ENCODE assay signal across 12 cellular contexts in genomic region chr7:12062062-12062461, GRCh38.
DNase-seq lines count a peak whose midpoint lies in the region; ATAC-seq and TF ChIP-seq lines count a peak whose summit lies in the region.
"Had no signal": no experiment of that assay in that cellular context is flagged by ENCODE, and none has a peak within 500 bp of the region (broad histone marks: within the 10 kb centered on the region; RNA-seq: fewer than 3 reads in every experiment).

No MANE protein-coding gene starts in this region.

- no peak overlapping the region for H3K4me3 Mint-ChIP-seq in naive thymus-derived CD8-positive, alpha-beta T cell
- no peak overlapping the region for H3K4me3 Mint-ChIP-seq in activated T-cell treated with anti-CD3 and anti-CD28 coated beads, Interleukin-2, amount 50 U/mL, for 24 hours

- peaks cover 0 to 2% (median 0%) of the 10 kb centered on the region in 4 donors for H3K4me1 Mint-ChIP-seq in naive thymus-derived CD8-positive, alpha-beta T cell
- peaks cover 15% of the 10 kb centered on the region for H3K4me1 Mint-ChIP-seq in activated T-cell treated with anti-CD3 and anti-CD28 coated beads, Interleukin-2, amount 50 U/mL, for 24 hours (ENCODE audit: low read depth)

- H3K9me3 Mint-ChIP-seq in naive thymus-derived CD8-positive, alpha-beta T cell: peaks cover 5 to 14% (median 9%) of the 10 kb centered on the region in 9 donors
- peaks cover 4% of the 10 kb centered on the region for H3K9me3 Mint-ChIP-seq in activated T-cell treated with anti-CD3 and anti-CD28 coated beads, Interleukin-2, amount 50 U/mL, for 24 hours

- no peak overlapping the region for H3K4me3 ChIP-seq in epithelial cell of esophagus (ENCODE audit: low read length)
- H3K4me3 ChIP-seq: gastroesophageal sphincter had no signal

- H3K27me3 Mint-ChIP-seq in naive thymus-derived CD8-positive, alpha-beta T cell: peaks cover 0 to 12% (median 6%) of the 10 kb centered on the region in 5 donors
- no peaks in the 10 kb centered on the region for H3K27me3 Mint-ChIP-seq in activated T-cell treated with anti-CD3 and anti-CD28 coated beads, Interleukin-2, amount 50 U/mL, for 24 hours

- DNase-seq in ACHN (peak; percentile 56), NAMALWA (ENCODE audit: low spot score) (peak; percentile 53), epithelial cell of esophagus (ENCODE audit: low read depth) (no peak), putamen (ENCODE audit: low spot score) (no peak), Right ventricle myocardium inferior (ENCODE audit: missing footprints) (no peak)
- no peak for DNase-seq in naive thymus-derived CD8-positive, alpha-beta T cell
- no peak for DNase-seq in activated T-cell treated with anti-CD3 and anti-CD28 coated beads, Interleukin-2, amount 50 U/mL, for 24 hours
- DNase-seq: activated CD4-positive, alpha-beta T cell treated with anti-CD3 and anti-CD28 coated beads, Interleukin-2, amount 50 U/mL, for 48 hours; COR-L47; NCI-H1105 had no signal

- ATAC-seq in naive thymus-derived CD8-positive, alpha-beta T cell: no peak
- ATAC-seq in Right ventricle myocardium inferior: no peak
- ATAC-seq: gastroesophageal sphincter had no signal

- in situ Hi-C loops in ACHN (cut with HindIII; ENCODE audit: low pct_ligation_motif_present, low pct_unique_long_range_greater_than_20kb, low sequenced_read_pairs): no loop called here

- POLR2A ChIA-PET in naive thymus-derived CD8-positive, alpha-beta T cell (lab: Charles Lee): no interaction called here

- TF ChIP-seq CTCF in GM12872 (IDR thresholded peaks at IDR 0.05; ENCODE audit: insufficient read depth, low read depth, low read length): peak; percentile 41; the same call in 2 of the 3 replicates
- peak; percentile 35 for TF ChIP-seq CTCF in epithelial cell of esophagus (IDR thresholded peaks at IDR 0.05; ENCODE audit: insufficient read depth, low read depth, low read length, missing control alignments)

- H3K27ac Mint-ChIP-seq in naive thymus-derived CD8-positive, alpha-beta T cell: no peak overlapping the region
- H3K27ac Mint-ChIP-seq in activated T-cell treated with anti-CD3 and anti-CD28 coated beads, Interleukin-2, amount 50 U/mL, for 24 hours: no peak overlapping the region

- H3K36me3 Mint-ChIP-seq in naive thymus-derived CD8-positive, alpha-beta T cell: peaks cover 2 to 6% (median 5%) of the 10 kb centered on the region in 3 donors
- H3K36me3 Mint-ChIP-seq in activated T-cell treated with anti-CD3 and anti-CD28 coated beads, Interleukin-2, amount 50 U/mL, for 24 hours (ENCODE audit: low read depth): no peaks in the 10 kb centered on the region

- intact Hi-C loops in Right ventricle myocardium inferior (cut with DNase I): loop anchor here (10.0 kb wide), 1 partner anchor 433 kb away; no protein-coding TSS in a partner anchor

Comparison
In these comparisons a context has a peak if more than half of its experiments do, and no peak if none do; other contexts are left out.
1. DNase-seq: peak in ACHN (single experiment) and NAMALWA (single experiment); none in epithelial cell of esophagus (single experiment), putamen (single experiment), naive thymus-derived CD8-positive, alpha-beta T cell (0 of 10), Right ventricle myocardium inferior (single experiment) and activated T-cell treated with anti-CD3 and anti-CD28 coated beads, Interleukin-2, amount 50 U/mL, for 24 hours (single experiment).